8 cellular contexts compared by ENCODE assay signal in genomic region chr12:108854453-108855283, GRCh38. TPM values are rescaled to one million over a fixed set of nuclear protein-coding genes. Genes with fewer than 3 reads are reported as not detected.
DNase-seq lines count a peak whose midpoint lies in the region; ATAC-seq and TF ChIP-seq lines count a peak whose summit lies in the region.

No MANE protein-coding gene starts in this region.

- no peak for TF ChIP-seq CTCF in GM10248 (IDR thresholded peaks at IDR 0.05; ENCODE audit: control extremely low read depth, extremely low read depth, low read depth, missing control alignments)
- TF ChIP-seq CTCF in omental fat pad (IDR thresholded peaks at IDR 0.05): no peak

- H3K27ac ChIP-seq in epithelial cell of prostate: peak overlapping the region; percentile 95

- CTCF ChIA-PET in GM10248 (lab: Yijun Ruan, JAX): no interaction called here

- ATAC-seq in omental fat pad (ENCODE audit: low FRiP score) (peak; percentile 61), HG02884 (IDR thresholded peaks at IDR 0.05; ENCODE audit: unreplicated experiment) (no peak), GM21381 (IDR thresholded peaks at IDR 0.05; ENCODE audit: unreplicated experiment) (no peak)

- POLR2A ChIA-PET in GM10248 (lab: Yijun Ruan, JAX): no interaction called here

- DNase-seq in GM10248 (ENCODE audit: extremely low spot score) (peak; percentile 65), RKO (ENCODE audit: low spot score) (peak; percentile 99), epithelial cell of prostate (ENCODE audit: low read depth, low spot score) (peak; percentile 84), omental fat pad (ENCODE audit: low spot score) (no peak), NCI-H2227 (lab: John Stamatoyannopoulos, UW; ENCODE audit: unreplicated experiment) (no peak), inferior parietal cortex (ENCODE audit: extremely low spot score) (no peak)

RNA-seq across cellular contexts. Expression of gene SSH1, which starts 2.7 kb away (rescaled TPM):
- 10 to 100 TPM; 16.4 to 26.5 (median 22.0) TPM for total RNA-seq in omental fat pad

RNA-seq across cellular contexts. Expression of gene DAO, which starts 25.2 kb away (rescaled TPM):
- not detected for total RNA-seq in omental fat pad

Comparison
In these comparisons a context has a peak if more than half of its experiments do, and no peak if none do; other contexts are left out.
1. DNase-seq: peak in GM10248 (single experiment), RKO (single experiment) and epithelial cell of prostate (single experiment); none in omental fat pad (single experiment), NCI-H2227 (single experiment) and inferior parietal cortex (single experiment).